ENCODE assay signal across 1 cellular context in the genomic region with DNA sequence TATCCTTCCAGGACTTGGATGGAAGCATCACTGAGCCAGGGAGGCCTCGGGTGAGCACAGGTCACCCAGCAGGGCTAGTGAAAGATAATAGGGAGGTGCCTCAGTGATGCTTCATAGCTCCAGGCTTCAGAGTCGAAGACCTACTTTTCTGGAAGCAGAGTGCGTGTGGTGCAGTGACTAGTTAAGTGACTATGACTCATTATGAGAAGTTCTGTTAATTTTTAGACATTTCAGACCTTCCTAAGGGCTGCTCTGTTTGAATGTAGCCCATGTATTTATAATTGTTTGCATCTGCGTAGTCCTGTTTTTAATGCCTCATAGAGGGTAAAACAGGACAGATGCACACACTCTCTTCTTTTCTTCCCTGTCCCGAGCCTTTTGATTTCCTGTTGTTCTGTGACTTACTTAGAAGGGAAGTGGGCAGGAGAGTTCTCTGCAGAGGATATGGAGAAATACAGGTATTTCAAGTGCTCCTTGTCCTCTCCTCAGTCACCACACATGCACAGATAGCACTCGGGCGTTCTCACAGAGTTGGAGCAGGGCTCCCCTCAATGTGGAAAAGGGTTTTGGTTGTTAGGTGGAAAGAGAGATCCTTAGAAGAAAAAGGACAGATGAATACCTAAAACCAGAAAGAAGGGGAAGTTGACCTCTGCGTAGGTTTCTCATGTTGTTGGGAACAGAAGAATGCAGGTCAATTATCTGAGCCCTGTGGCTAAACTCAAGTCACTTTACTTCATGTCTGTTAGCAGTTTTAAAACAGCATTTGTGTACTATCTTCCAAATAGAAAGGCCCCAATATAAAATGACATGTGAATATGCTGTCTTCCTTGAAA.
TF ChIP-seq lines count a peak whose summit lies in the region.

No MANE protein-coding gene starts in this region.

TF ChIP-seq in GM12878, 131 proteins besides CTCF, POLR2A, EP300 and RAD21 (continued from another document and continues in another):
- TF ChIP-seq E2F8 (IDR thresholded peaks at IDR 0.05; ENCODE audit: low read depth, partially characterized antibody): no peak
- TF ChIP-seq CEBPZ (IDR thresholded peaks at IDR 0.05; ENCODE audit: low read depth, low read length): no peak
- no peak for TF ChIP-seq NKRF (conservative IDR thresholded peaks at IDR 0.05)
- no peak for TF ChIP-seq SREBF2 (IDR thresholded peaks at IDR 0.05; ENCODE audit: low read length)
- TF ChIP-seq, protein P1, sequence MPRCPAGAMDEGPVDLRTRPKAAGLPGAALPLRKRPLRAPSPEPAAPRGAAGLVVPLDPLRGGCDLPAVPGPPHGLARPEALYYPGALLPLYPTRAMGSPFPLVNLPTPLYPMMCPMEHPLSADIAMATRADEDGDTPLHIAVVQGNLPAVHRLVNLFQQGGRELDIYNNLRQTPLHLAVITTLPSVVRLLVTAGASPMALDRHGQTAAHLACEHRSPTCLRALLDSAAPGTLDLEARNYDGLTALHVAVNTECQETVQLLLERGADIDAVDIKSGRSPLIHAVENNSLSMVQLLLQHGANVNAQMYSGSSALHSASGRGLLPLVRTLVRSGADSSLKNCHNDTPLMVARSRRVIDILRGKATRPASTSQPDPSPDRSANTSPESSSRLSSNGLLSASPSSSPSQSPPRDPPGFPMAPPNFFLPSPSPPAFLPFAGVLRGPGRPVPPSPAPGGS (IDR thresholded peaks at IDR 0.05; ENCODE audit: borderline replicate concordance, insufficient read depth, low read depth, low read length, poor library complexity, severe bottlenecking): peak; percentile 60
- TF ChIP-seq EGR1 (IDR thresholded peaks at IDR 0.05; ENCODE audit: borderline replicate concordance in 1 of 2, low read depth in 2 of 2, low read length in 2 of 2): no peak
- TF ChIP-seq IRF4 (IDR thresholded peaks at IDR 0.05; ENCODE audit: low read depth, low read length): peak; percentile 90; the same call in 1 of the 2 replicates
- TF ChIP-seq ZNF384 (IDR thresholded peaks at IDR 0.05; ENCODE audit: borderline replicate concordance, low read depth, low read length): no peak
- TF ChIP-seq CBX5 (IDR thresholded peaks at IDR 0.05; ENCODE audit: low read depth): peak; percentile 72; the same call in 1 of the 2 replicates
- no peak for TF ChIP-seq SMAD1 (IDR thresholded peaks at IDR 0.05; ENCODE audit: low read depth, partially characterized antibody)
- TF ChIP-seq KAT2A (conservative IDR thresholded peaks at IDR 0.05; ENCODE audit: control insufficient read depth, low read depth, low read length): no peak
- no peak for TF ChIP-seq ZBTB11 (CRISPR knock-in tag; IDR thresholded peaks at IDR 0.05)
- TF ChIP-seq ZNF207 (IDR thresholded peaks at IDR 0.05; ENCODE audit: borderline replicate concordance): no peak
- TF ChIP-seq SREBF1 (IDR thresholded peaks at IDR 0.05; ENCODE audit: low read length): no peak
- no peak for TF ChIP-seq NR2C1 (IDR thresholded peaks at IDR 0.05)
- no peak for TF ChIP-seq PRDM15 (CRISPR knock-in tag; IDR thresholded peaks at IDR 0.05)
- TF ChIP-seq ZNF274 (IDR thresholded peaks at IDR 0.05; ENCODE audit: insufficient read depth, insufficient read length): no peak
- peak; percentile 89 for TF ChIP-seq BCL11A (IDR thresholded peaks at IDR 0.05; ENCODE audit: low read depth, low read length)
- TF ChIP-seq MTA2 (IDR thresholded peaks at IDR 0.05; ENCODE audit: low read depth): peak; percentile 87
- no peak for TF ChIP-seq HSF1 (IDR thresholded peaks at IDR 0.05; ENCODE audit: low read depth, low read length)
- 0 out of 2 replicates have a peak, but pooled peaks have one; percentile 27 for TF ChIP-seq ZNF687 (IDR thresholded peaks at IDR 0.05)
- TF ChIP-seq IKZF2 (IDR thresholded peaks at IDR 0.05): peak; percentile 70 to 74
- TF ChIP-seq TAF1 (IDR thresholded peaks at IDR 0.05; ENCODE audit: borderline replicate concordance, low read depth, low read length): no peak
- TF ChIP-seq ZNF622 (IDR thresholded peaks at IDR 0.05): no peak
